Comparison of ENCODE assay signal across 25 cellular contexts in the genomic region with DNA sequence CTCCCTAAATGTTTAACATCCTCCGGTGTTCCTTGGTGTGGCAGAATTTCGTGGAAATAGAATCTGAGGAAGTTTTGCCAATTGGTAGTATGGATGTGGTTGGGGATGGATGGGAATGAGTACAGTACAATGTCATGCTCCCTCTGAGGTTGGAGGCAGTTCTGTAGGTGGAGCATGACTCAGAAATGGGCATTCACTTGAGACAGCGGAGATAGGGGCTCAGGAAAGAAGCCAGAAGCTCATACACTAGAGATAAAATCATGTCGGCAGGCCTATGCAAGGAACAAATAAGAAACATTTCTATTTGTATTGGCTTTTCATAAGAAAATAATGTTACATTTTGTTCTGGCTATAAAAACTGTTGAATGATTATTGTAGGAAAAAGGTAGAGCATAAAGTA.
"Had no signal": no experiment of that assay in that cellular context is flagged by ENCODE, and none has a peak within 500 bp of the region (broad histone marks: within the 10 kb centered on the region; RNA-seq: fewer than 3 reads in every experiment).

No MANE protein-coding gene starts in this region.

- H3K27me3 ChIP-seq: colonic mucosa, heart left ventricle, pancreas, sigmoid colon had no signal

- H3K4me1 ChIP-seq: colonic mucosa, pancreas, prostate gland, sigmoid colon had no signal

- DNase-seq: activated CD4-positive, alpha-beta memory T cell treated with anti-CD3 and anti-CD28 coated beads for 36 hours; activated CD4-positive, alpha-beta T cell treated with anti-CD3 and anti-CD28 coated beads, Interleukin-2, amount 10 ng/mL, durations not matched to agents 24 days and 14 days; activated CD4-positive, CD25-positive, alpha-beta regulatory T cell treated with anti-CD3 and anti-CD28 coated beads, Interleukin-2, amount 50 U/mL, for 72 hours; activated CD8-positive, alpha-beta memory T cell treated with anti-CD3 and anti-CD28 coated beads, Interleukin-2, amount 50 U/mL, for 48 hours; activated gamma-delta T cell treated with Interleukin-2 at 50 U/mL for 16 hours; activated naive CD4-positive, alpha-beta T cell treated with anti-CD3 and anti-CD28 coated beads, Interleukin-2, amount 50 U/mL, for 16 hours; activated T-cell treated with anti-CD3 and anti-CD28 coated beads, Interleukin-2, amount 50 U/mL, for 4 hours; amygdala; colonic mucosa; effector memory CD4-positive, alpha-beta T cell; foreskin fibroblast; heart left ventricle; hypothalamus; immature natural killer cell; naive thymus-derived CD8-positive, alpha-beta T cell; nucleus accumbens; pancreas; retina; sigmoid colon; stimulated activated CD4-positive, alpha-beta T cell treated with anti-CD3 and anti-CD28 coated beads, Interleukin-15, amount 100 ng/mL, for 24 hours; stimulated activated CD4-positive, alpha-beta T cell treated with anti-CD3 and anti-CD28 coated beads, Interleukin-2, amount 100 ng/mL, for 24 hours; stimulated activated naive CD4-positive, alpha-beta T cell treated with Interleukin-2 at 50 U/mL for 16 hours; T-helper 17 cell; T1000 had no signal

- H3K36me3 ChIP-seq: colonic mucosa, heart left ventricle, pancreas, prostate gland, sigmoid colon had no signal

- H3K27ac ChIP-seq: colonic mucosa, heart left ventricle, pancreas, sigmoid colon had no signal

- H3K4me3 ChIP-seq: colonic mucosa, heart left ventricle, pancreas, prostate gland, sigmoid colon had no signal

- H3K9me3 ChIP-seq: colonic mucosa, heart left ventricle, pancreas, prostate gland, sigmoid colon had no signal
